In genomic region chr1:205297551-205298177, GRCh38 we compare ENCODE assay signal across 16 cellular contexts. TPM values are rescaled to one million over a fixed set of nuclear protein-coding genes. Genes with fewer than 3 reads are reported as not detected.
DNase-seq lines count a peak whose midpoint lies in the region; ATAC-seq and TF ChIP-seq lines count a peak whose summit lies in the region.
"Not testable (repeated sequence)": the region's sequence is repeated elsewhere in the genome, so short reads cannot be mapped to it uniquely, and the experiment has no call there.
"Had no signal": no experiment of that assay in that cellular context is flagged by ENCODE, and none has a peak within 500 bp of the region (broad histone marks: within the 10 kb centered on the region; RNA-seq: fewer than 3 reads in every experiment).

No MANE protein-coding gene starts in this region.

- peak overlapping the region; percentile 44 for H3K18ac ChIP-seq in trophoblast cell (ENCODE audit: low read length)

- peak overlapping the region; percentile 65 for H3K4me2 ChIP-seq in GM23248 (ENCODE audit: unreplicated experiment)
- H3K4me2 ChIP-seq in PC-3 (ENCODE audit: low read length), result peak overlapping the region; percentile 66
- H3K4me2 ChIP-seq in trophoblast cell (ENCODE audit: low read length), result peak overlapping the region; percentile 15

- peak overlapping the region; percentile 94 for H2BK5ac ChIP-seq in trophoblast cell (ENCODE audit: low read depth, low read length, poor library complexity)

- H4K8ac ChIP-seq in trophoblast cell (ENCODE audit: low read depth, low read length), result peak overlapping the region; percentile 55

- peak overlapping the region; percentile 12 for H2AK5ac ChIP-seq in trophoblast cell (ENCODE audit: low read length)

- H3K4me1 Mint-ChIP-seq in activated B cell treated with CpG ODN at 0.5 μM for 24 hours (peaks cover 93% of the 10 kb centered on the region), mesothelial cell of epicardium (peaks cover 66% of the 10 kb centered on the region)

- H3K4me3 ChIP-seq in ACC112 (ENCODE audit: low read depth, low read length), result peak overlapping the region; percentile 52; the same call in 1 of the 2 replicates
- H3K4me3 ChIP-seq in GM23248, result peak overlapping the region; percentile 22; the same call in 1 of the 2 replicates
- H3K4me3 ChIP-seq in PC-3 (ENCODE audit: low read length); trophoblast cell (ENCODE audit: low read depth, low read length): not testable (repeated sequence)

- ATAC-seq in PC-3; activated B cell treated with CpG ODN at 0.5 μM for 24 hours (ENCODE audit: low read depth); foreskin keratinocyte: not testable (repeated sequence)

- 77 to 82% methylated on average over 5 of the region's 5 CpGs for WGBS in GM23248 (ENCODE audit: low coverage in 1 of 2, low lambda C conversion rate in 2 of 2, missing lambda C conversion rate in 2 of 2), 2 experiments
- no CpG with 5 or more reads among the region's 5 CpGs for WGBS in trophoblast cell (ENCODE audit: extremely low coverage, insufficient coverage, insufficient read length)

- not testable (repeated sequence) for H3K27me3 Mint-ChIP-seq in activated B cell treated with CpG ODN at 0.5 μM for 24 hours; mesothelial cell of epicardium (ENCODE audit: low read depth)

- peak overlapping the region; percentile 82 for H2BK120ac ChIP-seq in trophoblast cell (ENCODE audit: insufficient read depth, low read length, poor library complexity)

- not testable (repeated sequence) for H3K36me3 ChIP-seq in ACC112 (ENCODE audit: insufficient read depth, low read length); GM23248 (ENCODE audit: low read depth); PC-3 (ENCODE audit: low read depth, low read length); trophoblast cell (ENCODE audit: control insufficient read depth in 1 of 2, insufficient read depth in 2 of 2, low read length in 2 of 2)

- H2AFZ ChIP-seq in ACC112 (ENCODE audit: low read length, unreplicated experiment), result peak overlapping the region; percentile 23
- H2AFZ ChIP-seq in GM23248, result peak overlapping the region; percentile 53
- H2AFZ ChIP-seq in PC-3 (ENCODE audit: low read length), result peak overlapping the region; percentile 60; the same call in 1 of the 2 replicates
- not testable (repeated sequence) for H2AFZ ChIP-seq in trophoblast cell (ENCODE audit: insufficient read depth, low read length, poor library complexity)

- H3K9me3 ChIP-seq in GM23248 (ENCODE audit: low read depth); PC-3 (ENCODE audit: low read length); trophoblast cell (ENCODE audit: insufficient read depth, low read depth, low read length): not testable (repeated sequence)

- H3K9ac ChIP-seq in GM23248 (peak overlapping the region; percentile 72), PC-3 (ENCODE audit: low read length) (0 out of 2 replicates have a peak overlapping the region, but pooled peaks have one; percentile 10)
- H3K9ac ChIP-seq in trophoblast cell (ENCODE audit: low read length), result not testable (repeated sequence)

- H4K20me1 ChIP-seq in GM23248 (ENCODE audit: insufficient read depth); PC-3 (ENCODE audit: low read length): not testable (repeated sequence)

- peak overlapping the region; percentile 70 for H2BK12ac ChIP-seq in trophoblast cell (ENCODE audit: low read length)

- H3K4ac ChIP-seq in trophoblast cell (ENCODE audit: low read depth, low read length), result peak overlapping the region; percentile 35

- peaks cover 13% of the 10 kb centered on the region for H3K36me3 Mint-ChIP-seq in activated B cell treated with CpG ODN at 0.5 μM for 24 hours (ENCODE audit: low read depth)
- H3K36me3 Mint-ChIP-seq in mesothelial cell of epicardium, result not testable (repeated sequence)

- H3K79me1 ChIP-seq in trophoblast cell (ENCODE audit: low read length), result peaks cover 64% of the 10 kb centered on the region

- H4K91ac ChIP-seq in trophoblast cell (ENCODE audit: low read depth, low read length), result peak overlapping the region; percentile 93

- peak overlapping the region; percentile 28 for H4K12ac ChIP-seq in trophoblast cell (ENCODE audit: low read depth, low read length)

- BruUV-seq in PC-3 (replicated peaks; lab: Mats Ljungman, UMichigan), result not testable (repeated sequence)

- not testable (repeated sequence) for H3K4me3 Mint-ChIP-seq in activated B cell treated with CpG ODN at 0.5 μM for 24 hours, mesothelial cell of epicardium

- not testable (repeated sequence) for H3K23ac ChIP-seq in trophoblast cell (ENCODE audit: low read length)

- CTCF ChIA-PET in PC-3 (lab: Charles Lee), result not testable (repeated sequence)
- CTCF ChIA-PET in activated B cell treated with CpG ODN at 0.5 μM for 24 hours (lab: Charles Lee), result interaction anchor here (0.9 to 4.4 kb wide), 4 partner anchors 10 to 27 kb away, joined by 3 to 19 read pairs (median 5); no protein-coding TSS in a partner anchor

- H3F3A ChIP-seq in GM23248 (ENCODE audit: insufficient read depth), result peaks cover 57% of the 10 kb centered on the region
- H3F3A ChIP-seq in PC-3 (ENCODE audit: low read length, unreplicated experiment), result not testable (repeated sequence)

- not testable (repeated sequence) for H3K9me2 ChIP-seq in GM23248 (ENCODE audit: insufficient read depth); PC-3 (replicated peaks; ENCODE audit: low read length)

- not testable (repeated sequence) for H3K79me2 ChIP-seq in ACC112 (ENCODE audit: control insufficient read depth, insufficient read depth, low read length, unreplicated experiment); GM23248 (ENCODE audit: insufficient read depth); PC-3 (ENCODE audit: low read length)
- H3K79me2 ChIP-seq in trophoblast cell (ENCODE audit: control insufficient read depth, insufficient read depth, low read length, poor library complexity), result peaks cover 17% of the 10 kb centered on the region

- peak overlapping the region; percentile 49 for H3K14ac ChIP-seq in trophoblast cell (ENCODE audit: low read length)

- H3K4me1 ChIP-seq in ACC112 (ENCODE audit: control insufficient read depth, insufficient read depth, low read length, unreplicated experiment), result peaks cover 69% of the 10 kb centered on the region
- peaks cover 79% of the 10 kb centered on the region for H3K4me1 ChIP-seq in GM23248 (ENCODE audit: insufficient read depth)
- peaks cover 57% of the 10 kb centered on the region for H3K4me1 ChIP-seq in PC-3 (ENCODE audit: insufficient read depth, low read length)
- H3K4me1 ChIP-seq in foreskin keratinocyte, result peaks cover 67% of the 10 kb centered on the region
- H3K4me1 ChIP-seq in trophoblast cell (ENCODE audit: control insufficient read depth in 1 of 2, insufficient read depth in 2 of 2, low read length in 2 of 2), result peaks cover 55 to 65% of the 10 kb centered on the region in 2 experiments

- not testable (repeated sequence) for DNase-seq in GM23248; PC-3; activated B cell treated with CpG ODN at 0.5 μM for 24 hours; caudate nucleus (lab: John Stamatoyannopoulos, UW); mesothelial cell of epicardium (ENCODE audit: low spot score in 2 of 2, unreplicated experiment in 2 of 2)
- peak in 1 of 2 donors; percentile 52 for DNase-seq in foreskin keratinocyte
- DNase-seq in trophoblast cell, result peak; percentile 83 to 85

- not testable (repeated sequence) for H3K27me3 ChIP-seq in ACC112 (ENCODE audit: insufficient read depth, low read length); GM23248 (replicated peaks; ENCODE audit: insufficient read depth); PC-3 (ENCODE audit: low read length); foreskin keratinocyte; trophoblast cell (ENCODE audit: insufficient read depth, low read length)

- TF ChIP-seq CTCF in PC-3 (conservative IDR thresholded peaks at IDR 0.05; ENCODE audit: low read depth, low read length); activated B cell treated with CpG ODN at 0.5 μM for 24 hours (IDR thresholded peaks at IDR 0.05); foreskin keratinocyte (conservative IDR thresholded peaks at IDR 0.05); mesothelial cell of epicardium (IDR thresholded peaks at IDR 0.05; ENCODE audit: unreplicated experiment): not testable (repeated sequence)

- peak overlapping the region; percentile 72 for H3K27ac Mint-ChIP-seq in activated B cell treated with CpG ODN at 0.5 μM for 24 hours
- H3K27ac Mint-ChIP-seq in mesothelial cell of epicardium, result peak overlapping the region; percentile 92

- H3K9me3 Mint-ChIP-seq in activated B cell treated with CpG ODN at 0.5 μM for 24 hours, mesothelial cell of epicardium: not testable (repeated sequence)

- POLR2A ChIA-PET in PC-3 (lab: Charles Lee; ENCODE audit: unreplicated experiment), result not testable (repeated sequence)
- POLR2A ChIA-PET in activated B cell treated with CpG ODN at 0.5 μM for 24 hours (lab: Charles Lee), result interaction anchor here (1.0 to 35.7 kb wide), 3 partner anchors 9 to 18 kb away, joined by 4 to 1622 read pairs (median 9); partner anchors contain the start of gene NUAK2

- H3K27ac ChIP-seq in ACC112 (ENCODE audit: low read depth, low read length), result peak overlapping the region; percentile 96
- peak overlapping the region; percentile 93 for H3K27ac ChIP-seq in GM23248
- H3K27ac ChIP-seq in PC-3 (ENCODE audit: low read length), result peak overlapping the region; percentile 60
- H3K27ac ChIP-seq in caudate nucleus (ENCODE audit: low read depth, low read length), result peak overlapping the region; percentile 8
- H3K27ac ChIP-seq in foreskin keratinocyte, result peak overlapping the region; percentile 86
- peak overlapping the region; percentile 99 for H3K27ac ChIP-seq in trophoblast cell (ENCODE audit: low read depth, low read length)

- in situ Hi-C loops in GM23248 (cut with MboI), result not testable (repeated sequence)

- intact Hi-C loops in PC-3 (cut with micrococcal nuclease); activated B cell treated with CpG ODN at 0.5 μM for 24 hours (cut with micrococcal nuclease): not testable (repeated sequence)

RNA-seq across cellular contexts. Expression of gene NUAK2, which starts 23.9 kb away (rescaled TPM):
- 3.0 and 4.4 TPM in 2 replicates for total RNA-seq in GM23248 (2014; rRNA removed; shearing (Covaris generic))
- 3.7 and 3.8 TPM in 2 replicates for polyA plus RNA-seq in GM23248 (2016; fragmentation: Nextera tagmentation; extraction: Ambion mirVana)
- total RNA-seq in PC-3 (2014; rRNA removed), result 3.8 and 4.8 TPM in 2 replicates
- total RNA-seq in activated B cell treated with CpG ODN at 0.5 μM for 24 hours, result 26.1 and 26.2 TPM in 2 replicates
- total RNA-seq in foreskin keratinocyte, result 15.1 and 21.6 TPM in 2 replicates
- 9.5 and 12.4 TPM in 2 replicates for polyA plus RNA-seq in foreskin keratinocyte
- total RNA-seq in mesothelial cell of epicardium, result 5.7 to 6.2 TPM (median 5.8 TPM) in 3 replicates
- polyA plus RNA-seq in trophoblast cell (2013), result 20.4 and 22.1 TPM in 2 replicates

RNA-seq across cellular contexts. Expression of gene KLHDC8A, which starts 59.1 kb away (rescaled TPM):
- not detected in 2 replicates for total RNA-seq in GM23248 (2014; rRNA removed; shearing (Covaris generic))
- polyA plus RNA-seq in GM23248 (2016; fragmentation: Nextera tagmentation; extraction: Ambion mirVana) (0.08 TPM in 1 of 2 replicates, not detected in the other), foreskin keratinocyte (not detected in 2 replicates)
- total RNA-seq in PC-3 (2014; rRNA removed) (not detected in 2 replicates), activated B cell treated with CpG ODN at 0.5 μM for 24 hours (0.07 TPM in 1 of 2 replicates, not detected in the other), foreskin keratinocyte (not detected in 2 replicates), mesothelial cell of epicardium (0.51 to 1.2 TPM (median 0.79 TPM) in 3 replicates)
- 3.6 TPM in 2 replicates for polyA plus RNA-seq in trophoblast cell (2013)
- total RNA-seq: A172; activated CD8-positive, alpha-beta memory T cell treated with anti-CD3 and anti-CD28 coated beads for 36 hours; fibroblast of villous mesenchyme; HT1080; left lobe of liver; LHCN-M2; pulmonary artery endothelial cell had no signal
- polyA plus RNA-seq: BJ had no signal

Comparison
In these comparisons a context has a peak if more than half of its experiments do, and no peak if none do; other contexts are left out.
1. H3K27ac ChIP-seq: peak in every context shown above with its lines; median percentile 99 in trophoblast cell; 96 in ACC112; 93 in GM23248; 86 in foreskin keratinocyte; 60 in PC-3; 8 in caudate nucleus.
2. H3K4me2 ChIP-seq: peak in every context shown above with its lines; median percentile 66 in PC-3; 65 in GM23248; 15 in trophoblast cell.